ENCODE assay signal across 1 cellular context in genomic region chr9:89226076-89226475, GRCh38.
A peak's percentile ranks its signal among the peaks of the same experiment; 100 is the strongest.
TF ChIP-seq lines count a peak whose summit lies in the region.

No MANE protein-coding gene starts in this region.

TF ChIP-seq in H1, 55 proteins besides CTCF, POLR2A, EP300 and RAD21 (continued from another document):
- TF ChIP-seq, protein P1, sequence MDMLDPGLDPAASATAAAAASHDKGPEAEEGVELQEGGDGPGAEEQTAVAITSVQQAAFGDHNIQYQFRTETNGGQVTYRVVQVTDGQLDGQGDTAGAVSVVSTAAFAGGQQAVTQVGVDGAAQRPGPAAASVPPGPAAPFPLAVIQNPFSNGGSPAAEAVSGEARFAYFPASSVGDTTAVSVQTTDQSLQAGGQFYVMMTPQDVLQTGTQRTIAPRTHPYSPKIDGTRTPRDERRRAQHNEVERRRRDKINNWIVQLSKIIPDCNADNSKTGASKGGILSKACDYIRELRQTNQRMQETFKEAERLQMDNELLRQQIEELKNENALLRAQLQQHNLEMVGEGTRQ (IDR thresholded peaks at IDR 0.05; ENCODE audit: low read length) = peak; percentile 54; the same call in 1 of the 2 replicates
- 0 out of 4 replicates have a peak, but pooled peaks of 1 of the 2 experiments have one; percentile 32 for TF ChIP-seq SIN3A (conservative IDR thresholded peaks at IDR 0.05 in 1 of 2, IDR thresholded peaks at IDR 0.05 in 1 of 2; ENCODE audit: low read depth in 1 of 2, low read length in 2 of 2)
- TF ChIP-seq RNF2 (IDR thresholded peaks at IDR 0.05; ENCODE audit: borderline replicate concordance, low read depth, low read length, missing control alignments, poor library complexity, severe bottlenecking) = no peak
